In genomic region chr6:8073758-8074157, GRCh38 we compare ENCODE assay signal across 19 cellular contexts. TPM values are rescaled to one million over a fixed set of nuclear protein-coding genes. Genes with fewer than 3 reads are reported as not detected.
DNase-seq lines count a peak whose midpoint lies in the region; ATAC-seq and TF ChIP-seq lines count a peak whose summit lies in the region.
"Had no signal": no experiment of that assay in that cellular context is flagged by ENCODE, and none has a peak within 500 bp of the region (broad histone marks: within the 10 kb centered on the region; RNA-seq: fewer than 3 reads in every experiment).

No MANE protein-coding gene starts in this region.

- peak; percentile 67 for ATAC-seq in left lobe of liver
- no peak for ATAC-seq in stimulated activated memory B cell treated with anti-CD40 and anti-IgM and Interleukin-4, amounts not matched to agents 10 μg/mL and 1 μg/mL and 100 μg/mL, for 72 hours
- no peak for ATAC-seq in GM21526 (IDR thresholded peaks at IDR 0.05; ENCODE audit: low FRiP score, unreplicated experiment)
- ATAC-seq: A549, HCT116 had no signal

- peaks cover 24% of the 10 kb centered on the region for H3K36me3 Mint-ChIP-seq in stimulated activated memory B cell treated with anti-CD40 and anti-IgM and Interleukin-4, amounts not matched to agents 10 μg/mL and 1 μg/mL and 100 μg/mL, for 72 hours

- no peaks in the 10 kb centered on the region for H3K9me3 Mint-ChIP-seq in stimulated activated memory B cell treated with anti-CD40 and anti-IgM and Interleukin-4, amounts not matched to agents 10 μg/mL and 1 μg/mL and 100 μg/mL, for 72 hours
- H3K9me3 Mint-ChIP-seq: CD4-positive, CD25-positive, alpha-beta regulatory T cell; CD8-positive, alpha-beta memory T cell; HFFc6 had no signal

- 46 to 50% methylated on average over 3 of the region's 3 CpGs for WGBS in GM23248 (ENCODE audit: low coverage in 1 of 2, low lambda C conversion rate in 2 of 2, missing lambda C conversion rate in 2 of 2), 2 experiments
- 66% methylated on average over 3 of the region's 3 CpGs for WGBS in suprapubic skin

- no peak for TF ChIP-seq EP300 in suprapubic skin (IDR thresholded peaks at IDR 0.05)

- no peak for TF ChIP-seq POLR2A in suprapubic skin (IDR thresholded peaks at IDR 0.05)

- no peaks in the 10 kb centered on the region for H3K9me2 ChIP-seq in GM23248 (ENCODE audit: insufficient read depth)

- no peaks in the 10 kb centered on the region for H3K27me3 Mint-ChIP-seq in stimulated activated memory B cell treated with anti-CD40 and anti-IgM and Interleukin-4, amounts not matched to agents 10 μg/mL and 1 μg/mL and 100 μg/mL, for 72 hours
- H3K27me3 Mint-ChIP-seq: CD4-positive, CD25-positive, alpha-beta regulatory T cell; CD8-positive, alpha-beta memory T cell had no signal

- peaks cover 4% of the 10 kb centered on the region for H3K36me3 ChIP-seq in left ventricle myocardium inferior
- H3K36me3 ChIP-seq in GM23248 (ENCODE audit: low read depth), result no peaks in the 10 kb centered on the region
- no peaks in the 10 kb centered on the region for H3K36me3 ChIP-seq in suprapubic skin

- peaks cover 14% of the 10 kb centered on the region for H3F3A ChIP-seq in GM23248 (ENCODE audit: insufficient read depth)

- H3K27ac ChIP-seq in left ventricle myocardium inferior (replicated peaks) (peak overlapping the region; percentile 28), GM23248 (peak overlapping the region; percentile 42), suprapubic skin (peak overlapping the region; percentile 27)
- H3K27ac ChIP-seq: 22Rv1, A549 had no signal

- H3K79me2 ChIP-seq in GM23248 (ENCODE audit: insufficient read depth), result peaks cover 9% of the 10 kb centered on the region; the same call in 1 of the 2 replicates

- in situ Hi-C loops in GM23248 (cut with MboI), result no loop called here

- no peak overlapping the region for H3K4me3 Mint-ChIP-seq in stimulated activated memory B cell treated with anti-CD40 and anti-IgM and Interleukin-4, amounts not matched to agents 10 μg/mL and 1 μg/mL and 100 μg/mL, for 72 hours
- H3K4me3 Mint-ChIP-seq: CD4-positive, CD25-positive, alpha-beta regulatory T cell; CD8-positive, alpha-beta memory T cell; HFFc6 had no signal

- no peaks in the 10 kb centered on the region for H3K4me1 Mint-ChIP-seq in stimulated activated memory B cell treated with anti-CD40 and anti-IgM and Interleukin-4, amounts not matched to agents 10 μg/mL and 1 μg/mL and 100 μg/mL, for 72 hours

- H3K9me3 ChIP-seq in left ventricle myocardium inferior (replicated peaks) (no peaks in the 10 kb centered on the region), GM23248 (ENCODE audit: low read depth) (no peaks in the 10 kb centered on the region), suprapubic skin (no peaks in the 10 kb centered on the region)
- H3K9me3 ChIP-seq: A549 had no signal

- H3K4me2 ChIP-seq in GM23248 (ENCODE audit: unreplicated experiment), result peak overlapping the region; percentile 2
- H3K4me2 ChIP-seq: A549 had no signal

- no peaks in the 10 kb centered on the region for H4K20me1 ChIP-seq in GM23248 (ENCODE audit: insufficient read depth)

- no peak overlapping the region for H3K27ac Mint-ChIP-seq in stimulated activated memory B cell treated with anti-CD40 and anti-IgM and Interleukin-4, amounts not matched to agents 10 μg/mL and 1 μg/mL and 100 μg/mL, for 72 hours
- H3K27ac Mint-ChIP-seq: CD4-positive, CD25-positive, alpha-beta regulatory T cell; CD8-positive, alpha-beta memory T cell; HFFc6 had no signal

- H2AFZ ChIP-seq in GM23248, result peak overlapping the region; percentile 55

- H3K4me3 ChIP-seq in left ventricle myocardium inferior, result no peak overlapping the region
- no peak overlapping the region for H3K4me3 ChIP-seq in GM23248
- H3K4me3 ChIP-seq in suprapubic skin, result no peak overlapping the region
- H3K4me3 ChIP-seq: A549 had no signal

- DNase-seq in left ventricle myocardium inferior, result no peak
- DNase-seq in cardiac septum (ENCODE audit: low spot score), result no peak
- DNase-seq in GM23248, result no peak
- DNase-seq in left lobe of liver (ENCODE audit: low spot score), result no peak
- no peak for DNase-seq in suprapubic skin (ENCODE audit: low spot score in 2 of 2)
- no peak for DNase-seq in NCI-H2029 (lab: John Stamatoyannopoulos, UW)
- DNase-seq: C1 segment of cervical spinal cord; CD4-positive, CD25-positive, alpha-beta regulatory T cell; CD8-positive, alpha-beta memory T cell; COR-L47; DMS 273 treated with DMSO at 0.1 percent for 48 hours; GOT3; H7; HFFc6 had no signal

- H3K27me3 ChIP-seq in left ventricle myocardium inferior (ENCODE audit: low read depth) (no peaks in the 10 kb centered on the region), GM23248 (replicated peaks; ENCODE audit: insufficient read depth) (no peaks in the 10 kb centered on the region), suprapubic skin (no peaks in the 10 kb centered on the region)

- H3K9ac ChIP-seq in GM23248, result no peak overlapping the region

- H3K4me1 ChIP-seq in left ventricle myocardium inferior, result peaks cover 10% of the 10 kb centered on the region
- peaks cover 11% of the 10 kb centered on the region for H3K4me1 ChIP-seq in GM23248 (ENCODE audit: insufficient read depth)
- peaks cover 3% of the 10 kb centered on the region for H3K4me1 ChIP-seq in suprapubic skin

- TF ChIP-seq CTCF in left ventricle myocardium inferior (IDR thresholded peaks at IDR 0.05; ENCODE audit: borderline replicate concordance) (no peak), suprapubic skin (IDR thresholded peaks at IDR 0.05) (no peak)

- intact Hi-C loops in left ventricle myocardium inferior (cut with micrococcal nuclease) (no loop called here), cardiac septum (cut with DNase I) (no loop called here)

RNA-seq across cellular contexts. Expression of gene BLOC1S5, which starts 9.6 kb away (rescaled TPM):
- total RNA-seq in left ventricle myocardium inferior (8.5 TPM), cardiac septum (10.8 TPM), left lobe of liver (4.9 TPM), suprapubic skin (10 to 100 TPM in 1 of 4 donors, 1 to 10 TPM in 3; 9.1 to 13.6 (median 9.7) TPM)
- total RNA-seq in GM23248 (2014; rRNA removed; shearing (Covaris generic)), result 7.8 and 13.1 TPM in 2 replicates
- 14.0 and 14.1 TPM in 2 replicates for polyA plus RNA-seq in GM23248 (2016; fragmentation: Nextera tagmentation; extraction: Ambion mirVana)

RNA-seq across cellular contexts. Expression of gene EEF1E1, which starts 28.6 kb away (rescaled TPM):
- total RNA-seq in left ventricle myocardium inferior (15.5 TPM), cardiac septum (15.9 TPM), left lobe of liver (5.8 TPM), suprapubic skin (10 to 100 TPM; 15.0 to 42.5 (median 31.3) TPM)
- 23.4 and 46.7 TPM in 2 replicates for total RNA-seq in GM23248 (2014; rRNA removed; shearing (Covaris generic))
- 59.5 and 61.3 TPM in 2 replicates for polyA plus RNA-seq in GM23248 (2016; fragmentation: Nextera tagmentation; extraction: Ambion mirVana)
